In the genomic region with DNA sequence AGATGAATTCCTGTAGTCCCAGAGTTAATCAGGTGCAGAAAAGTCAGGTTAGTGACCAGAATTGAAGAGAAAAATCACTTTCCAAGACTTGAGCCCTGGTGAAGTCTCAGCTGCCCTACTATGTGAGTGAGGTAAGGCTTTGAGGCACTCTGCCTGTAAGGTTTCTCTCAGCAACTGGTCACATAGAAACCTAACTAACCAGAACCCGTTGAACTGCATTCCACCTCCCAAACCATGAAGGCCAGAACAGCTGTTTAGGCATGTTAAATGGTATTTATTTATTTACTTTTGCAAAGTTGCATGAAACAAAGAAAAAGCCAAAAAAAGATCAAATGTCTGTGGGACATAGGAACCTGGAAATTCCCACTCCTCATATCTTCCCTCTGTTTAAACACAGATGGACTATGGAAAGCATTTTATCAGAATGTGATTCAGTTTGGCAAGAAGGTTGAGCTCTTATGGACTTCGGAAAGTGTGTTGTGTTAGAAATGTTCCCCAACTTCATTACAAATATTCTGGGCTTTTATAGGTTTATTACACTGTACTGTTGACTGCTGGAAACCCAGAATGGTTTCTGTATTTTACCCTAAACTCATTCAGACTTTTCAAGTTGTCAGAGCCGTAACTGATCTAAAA, we compare ENCODE assay signal across 19 cellular contexts. TPM values are rescaled to one million over a fixed set of nuclear protein-coding genes. Genes with fewer than 3 reads are reported as not detected.
DNase-seq lines count a peak whose midpoint lies in the region; ATAC-seq and TF ChIP-seq lines count a peak whose summit lies in the region.
"Had no signal": no experiment of that assay in that cellular context is flagged by ENCODE, and none has a peak within 500 bp of the region (broad histone marks: within the 10 kb centered on the region; RNA-seq: fewer than 3 reads in every experiment).

No MANE protein-coding gene starts in this region.

- H3K27me3 Mint-ChIP-seq in type B pancreatic cell = no peaks in the 10 kb centered on the region

- TF ChIP-seq RAD21 in SK-N-SH (IDR thresholded peaks at IDR 0.05; ENCODE audit: low read length) = no peak

- POLR2A ChIA-PET in SK-N-SH (lab: Yijun Ruan, JAX) = interaction anchor here (0.8 kb wide), 1 partner anchor 17 kb away, joined by 3 read pairs; no protein-coding TSS in a partner anchor

- no peaks in the 10 kb centered on the region for H3K79me2 ChIP-seq in SK-N-SH (ENCODE audit: insufficient read depth)

- H3F3A ChIP-seq in SK-N-SH (replicated peaks; ENCODE audit: insufficient read depth) = no peaks in the 10 kb centered on the region

- whole genome bisulfite sequencing in SK-N-SH (ENCODE audit: low lambda C conversion rate) = 74% methylated on average over 3 of the region's 3 CpGs

- peak overlapping the region; percentile 86 for H3K27ac Mint-ChIP-seq in type B pancreatic cell
- H3K27ac Mint-ChIP-seq: activated T-helper 17 cell treated with anti-CD3 and anti-CD28 coated beads, Interleukin-2, amount 50 U/mL, for 72 hours had no signal

- peak overlapping the region; percentile 23; the same call in 1 of the 2 replicates for H3K4me2 ChIP-seq in SK-N-SH
- H3K4me2 ChIP-seq: KMS-11 had no signal

- TF ChIP-seq EP300 in SK-N-SH (IDR thresholded peaks at IDR 0.05; ENCODE audit: borderline replicate concordance in 1 of 2, low read depth in 1 of 2, low read length in 1 of 2) = no peak

- H3K9me3 ChIP-seq in SK-N-SH = no peaks in the 10 kb centered on the region
- H3K9me3 ChIP-seq in left lung = no peaks in the 10 kb centered on the region
- H3K9me3 ChIP-seq: neutrophil had no signal

- no peaks in the 10 kb centered on the region for H3K36me3 Mint-ChIP-seq in type B pancreatic cell

- TF ChIP-seq CTCF in SK-N-SH (IDR thresholded peaks at IDR 0.05) (no peak), epithelial cell of esophagus (IDR thresholded peaks at IDR 0.05; ENCODE audit: insufficient read depth, low read depth, low read length, missing control alignments) (no peak), left lung (IDR thresholded peaks at IDR 0.05) (no peak), type B pancreatic cell (conservative IDR thresholded peaks at IDR 0.05) (no peak)

- H3K27me3 ChIP-seq in SK-N-SH (ENCODE audit: insufficient read depth) = no peaks in the 10 kb centered on the region
- H3K27me3 ChIP-seq in left lung = no peaks in the 10 kb centered on the region
- H3K27me3 ChIP-seq: neutrophil had no signal

- no peaks in the 10 kb centered on the region for H4K20me1 ChIP-seq in SK-N-SH (ENCODE audit: insufficient read depth)

- CTCF ChIA-PET in SK-N-SH (lab: Yijun Ruan, JAX) = interaction anchor here (0.8 to 2.0 kb wide), 4 partner anchors 13 to 322 kb away, joined by 4 to 9 read pairs (median 6); partner anchors contain the start of gene GPR85

- DNase-seq in SK-N-SH (no peak), epithelial cell of esophagus (ENCODE audit: low read depth) (peak; percentile 94), left lung (no peak), type B pancreatic cell (ENCODE audit: extremely low spot score, unreplicated experiment) (no peak), NCI-H226 (no peak), HUDEP-2 (lab: John Stamatoyannopoulos, UW; ENCODE audit: unreplicated experiment in 76 of 76) (no peak), NCI-H1048 (lab: John Stamatoyannopoulos, UW) (no peak)
- DNase-seq: 8988T; mesenchymal stem cell; stimulated activated naive CD4-positive, alpha-beta T cell treated with Interleukin-2 at 50 U/mL for 16 hours; SW 1271 had no signal

- H3K9me3 Mint-ChIP-seq in type B pancreatic cell = no peaks in the 10 kb centered on the region
- H3K9me3 Mint-ChIP-seq: activated T-helper 17 cell treated with anti-CD3 and anti-CD28 coated beads, Interleukin-2, amount 50 U/mL, for 72 hours had no signal

- H3K4me3 Mint-ChIP-seq in type B pancreatic cell = peak overlapping the region; percentile 74
- H3K4me3 Mint-ChIP-seq: activated T-helper 17 cell treated with anti-CD3 and anti-CD28 coated beads, Interleukin-2, amount 50 U/mL, for 72 hours had no signal

- peaks cover 0 to 15% of the 10 kb centered on the region in 2 experiments; a peak in 3 of 4 replicates for H3K4me1 ChIP-seq in SK-N-SH (ENCODE audit: control insufficient read depth in 1 of 2, insufficient read depth in 2 of 2, low read depth in 1 of 2, low read length in 1 of 2)
- no peaks in the 10 kb centered on the region for H3K4me1 ChIP-seq in left lung

- H2AFZ ChIP-seq in SK-N-SH (ENCODE audit: low read depth) = no peak overlapping the region; the same call in 1 of the 2 replicates

- intact Hi-C loops in left lung (cut with DNase I) = no loop called here

- H3K4me3 ChIP-seq in SK-N-SH (ENCODE audit: low read depth in 2 of 2, low read length in 1 of 2) (no peak overlapping the region), epithelial cell of esophagus (ENCODE audit: low read length) (peak overlapping the region; percentile 26), left lung (no peak overlapping the region)
- H3K4me3 ChIP-seq: coronary artery had no signal

- no peaks in the 10 kb centered on the region for H3K9me2 ChIP-seq in SK-N-SH

- no peak overlapping the region for H3K9ac ChIP-seq in SK-N-SH
- H3K9ac ChIP-seq: KMS-11 had no signal

- ATAC-seq in SK-N-SH treated with all-trans-retinoic acid at 6 μM for 48 hours = no peak
- peak; percentile 59 for ATAC-seq in left lung
- ATAC-seq: activated T-helper 17 cell treated with anti-CD3 and anti-CD28 coated beads, Interleukin-2, amount 50 U/mL, for 72 hours; HCT116 had no signal

- no peaks in the 10 kb centered on the region for H3K4me1 Mint-ChIP-seq in type B pancreatic cell (ENCODE audit: unreplicated experiment)
- H3K4me1 Mint-ChIP-seq: activated T-helper 17 cell treated with anti-CD3 and anti-CD28 coated beads, Interleukin-2, amount 50 U/mL, for 72 hours had no signal

- H3K27ac ChIP-seq in SK-N-SH (ENCODE audit: low read depth in 2 of 2, low read length in 1 of 2) (peak overlapping the region in 1 of 2 experiments; percentile 5; a peak in 2 of 4 replicates), left lung (no peak overlapping the region)
- H3K27ac ChIP-seq: C4-2B, coronary artery, KMS-11, neutrophil had no signal

- H3K36me3 ChIP-seq in SK-N-SH (replicated peaks in 1 of 2; ENCODE audit: control insufficient read depth in 1 of 2, insufficient read depth in 2 of 2, low read length in 1 of 2) = no peaks in the 10 kb centered on the region
- no peaks in the 10 kb centered on the region for H3K36me3 ChIP-seq in left lung
- H3K36me3 ChIP-seq: neutrophil had no signal

TF ChIP-seq in SK-N-SH, 30 proteins besides CTCF, POLR2A, EP300 and RAD21 (continues in another document):
- TF ChIP-seq MEF2A (IDR thresholded peaks at IDR 0.05; ENCODE audit: borderline replicate concordance, low read depth) (no peak), JUND (IDR thresholded peaks at IDR 0.05) (no peak), ZBTB33 (IDR thresholded peaks at IDR 0.05; ENCODE audit: borderline replicate concordance, low read depth) (no peak), YY1 (IDR thresholded peaks at IDR 0.05; ENCODE audit: low read depth) (no peak)

TF ChIP-seq in SK-N-SH treated with all-trans-retinoic acid at 6 μM for 48 hours, 23 proteins besides CTCF, POLR2A, EP300 and RAD21 (continues in another document):
- no peak for TF ChIP-seq ARNTL (CRISPR knock-in tag; IDR thresholded peaks at IDR 0.05; ENCODE audit: borderline replicate concordance, low read depth)
- no peak for TF ChIP-seq POU6F1 (CRISPR knock-in tag; IDR thresholded peaks at IDR 0.05; ENCODE audit: borderline replicate concordance, low read depth)
- no peak for TF ChIP-seq ZNF565 (CRISPR knock-in tag; conservative IDR thresholded peaks at IDR 0.05; ENCODE audit: low read depth)
- no peak for TF ChIP-seq ISL1 (CRISPR knock-in tag; IDR thresholded peaks at IDR 0.05)
- no peak for TF ChIP-seq SNAI2 (CRISPR knock-in tag; IDR thresholded peaks at IDR 0.05)
- TF ChIP-seq CREB5 (CRISPR knock-in tag; IDR thresholded peaks at IDR 0.05; ENCODE audit: low read depth) = no peak
- no peak for TF ChIP-seq ZC3H10 (CRISPR knock-in tag; IDR thresholded peaks at IDR 0.05)
- no peak for TF ChIP-seq BACH2 (CRISPR knock-in tag; IDR thresholded peaks at IDR 0.05; ENCODE audit: borderline replicate concordance)
- no peak for TF ChIP-seq TOX (CRISPR knock-in tag; IDR thresholded peaks at IDR 0.05; ENCODE audit: borderline replicate concordance)
- no peak for TF ChIP-seq GLIS3 (CRISPR knock-in tag; IDR thresholded peaks at IDR 0.05)
- no peak for TF ChIP-seq ESRRG (CRISPR knock-in tag; IDR thresholded peaks at IDR 0.05)

RNA-seq across cellular contexts. Expression of gene GPR85, which starts 12.8 kb away (rescaled TPM):
- polyA plus RNA-seq in SK-N-SH (2012; rRNA removed) = 2.9 and 4.3 TPM in 2 replicates
- 4.0 and 4.8 TPM in 2 replicates for polyA plus RNA-seq in SK-N-SH (2012; cell fraction: cytosol; rRNA removed)
- polyA plus RNA-seq in SK-N-SH (2012; cell fraction: nucleus; rRNA removed) = 1.5 and 3.5 TPM in 2 replicates
- total RNA-seq in left lung = 1 to 10 TPM in 1 of 2 donors, under 1 TPM in 1; 0.82 to 1.4 TPM
- 0.81 and 5.0 TPM in 2 replicates for total RNA-seq in type B pancreatic cell (ENCODE audit: low replicate concordance)
- total RNA-seq: OCI-LY7 had no signal

RNA-seq across cellular contexts. Expression of gene SMIM30, which starts 19.0 kb away (rescaled TPM):
- polyA plus RNA-seq in SK-N-SH (2012; rRNA removed) = 46.5 and 68.8 TPM in 2 replicates
- 83.9 and 98.6 TPM in 2 replicates for polyA plus RNA-seq in SK-N-SH (2012; cell fraction: cytosol; rRNA removed)
- polyA plus RNA-seq in SK-N-SH (2012; cell fraction: nucleus; rRNA removed) = 11.7 and 19.9 TPM in 2 replicates
- total RNA-seq in left lung = 10 to 100 TPM; 50.8 to 56.2 TPM
- 43.6 and 48.1 TPM in 2 replicates for total RNA-seq in type B pancreatic cell (ENCODE audit: low replicate concordance)
